1 cellular context compared by ENCODE assay signal in the genomic region with DNA sequence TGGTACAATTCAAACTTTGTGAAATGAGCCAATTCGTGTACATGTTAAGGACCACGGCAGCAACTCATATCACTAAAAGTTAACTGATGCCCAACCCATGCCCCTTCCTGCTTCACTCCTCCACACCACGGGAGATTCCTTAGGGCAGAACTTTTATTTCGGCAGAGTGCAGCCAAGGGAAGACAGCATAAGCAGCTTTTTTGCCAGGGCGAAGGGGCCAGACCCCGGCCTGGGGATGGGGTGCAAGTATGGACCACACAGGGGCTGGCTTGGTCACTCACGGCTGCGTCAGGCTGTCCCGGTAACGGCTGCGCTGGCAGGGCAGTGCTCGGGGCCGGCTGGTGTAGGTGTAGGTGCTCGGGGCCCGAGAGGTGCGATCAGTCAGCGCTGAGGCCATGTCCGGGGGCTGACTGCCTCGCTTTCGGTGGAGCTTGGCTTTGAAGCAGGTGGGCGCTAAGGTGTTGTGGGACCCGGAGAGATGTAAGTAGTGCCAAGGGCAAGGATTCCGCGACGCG.
A peak's percentile ranks its signal among the peaks of the same experiment; 100 is the strongest.
TF ChIP-seq lines count a peak whose summit lies in the region.

No MANE protein-coding gene starts in this region.

TF ChIP-seq in K562, 482 proteins besides CTCF, POLR2A, EP300 and RAD21 (continued from another document):
- TF ChIP-seq BRF2 (IDR thresholded peaks at IDR 0.05; ENCODE audit: borderline replicate concordance, insufficient read depth, insufficient read length), result no peak
- no peak for TF ChIP-seq WHSC1 (IDR thresholded peaks at IDR 0.05; ENCODE audit: low read length)
- TF ChIP-seq ZNF444 (CRISPR knock-in tag; IDR thresholded peaks at IDR 0.05), result no peak
- no peak for TF ChIP-seq ZNF655 (CRISPR knock-in tag; IDR thresholded peaks at IDR 0.05)
- TF ChIP-seq SMARCA4 (IDR thresholded peaks at IDR 0.05), result no peak
- no peak for TF ChIP-seq FOXP1 (CRISPR knock-in tag; IDR thresholded peaks at IDR 0.05)
- no peak for TF ChIP-seq ILK (tag; IDR thresholded peaks at IDR 0.05; ENCODE audit: borderline replicate concordance, low read depth)
- no peak for TF ChIP-seq POLR2AphosphoS2 (IDR thresholded peaks at IDR 0.05; ENCODE audit: low read length)
- no peak for TF ChIP-seq SAP30 (IDR thresholded peaks at IDR 0.05; ENCODE audit: borderline replicate concordance, insufficient read depth, low read depth, low read length, poor library complexity, severe bottlenecking)
- TF ChIP-seq ETV1 (tag; conservative IDR thresholded peaks at IDR 0.05; ENCODE audit: low read depth), result no peak
- TF ChIP-seq ZNF431 (CRISPR knock-in tag; IDR thresholded peaks at IDR 0.05), result no peak
- no peak for TF ChIP-seq NFE2 (IDR thresholded peaks at IDR 0.05; ENCODE audit: low read depth)
- TF ChIP-seq IRF2 (CRISPR knock-in tag; IDR thresholded peaks at IDR 0.05), result no peak
- no peak for TF ChIP-seq CBX3 (IDR thresholded peaks at IDR 0.05; ENCODE audit: borderline replicate concordance in 1 of 2, low read length in 2 of 2)
- no peak for TF ChIP-seq ZNF384 (IDR thresholded peaks at IDR 0.05; ENCODE audit: low read depth, low read length)
- no peak for TF ChIP-seq ZNF644 (tag; IDR thresholded peaks at IDR 0.05; ENCODE audit: low read depth)
- TF ChIP-seq KAT2B (IDR thresholded peaks at IDR 0.05; ENCODE audit: low read depth, low read length), result no peak
- TF ChIP-seq TEAD4 (IDR thresholded peaks at IDR 0.05; ENCODE audit: low read length), result no peak
- peak; percentile 75 for TF ChIP-seq TEAD4 (CRISPR knock-in tag; IDR thresholded peaks at IDR 0.05; ENCODE audit: borderline replicate concordance)
